Comparison of ENCODE assay signal across 8 cellular contexts in the genomic region with DNA sequence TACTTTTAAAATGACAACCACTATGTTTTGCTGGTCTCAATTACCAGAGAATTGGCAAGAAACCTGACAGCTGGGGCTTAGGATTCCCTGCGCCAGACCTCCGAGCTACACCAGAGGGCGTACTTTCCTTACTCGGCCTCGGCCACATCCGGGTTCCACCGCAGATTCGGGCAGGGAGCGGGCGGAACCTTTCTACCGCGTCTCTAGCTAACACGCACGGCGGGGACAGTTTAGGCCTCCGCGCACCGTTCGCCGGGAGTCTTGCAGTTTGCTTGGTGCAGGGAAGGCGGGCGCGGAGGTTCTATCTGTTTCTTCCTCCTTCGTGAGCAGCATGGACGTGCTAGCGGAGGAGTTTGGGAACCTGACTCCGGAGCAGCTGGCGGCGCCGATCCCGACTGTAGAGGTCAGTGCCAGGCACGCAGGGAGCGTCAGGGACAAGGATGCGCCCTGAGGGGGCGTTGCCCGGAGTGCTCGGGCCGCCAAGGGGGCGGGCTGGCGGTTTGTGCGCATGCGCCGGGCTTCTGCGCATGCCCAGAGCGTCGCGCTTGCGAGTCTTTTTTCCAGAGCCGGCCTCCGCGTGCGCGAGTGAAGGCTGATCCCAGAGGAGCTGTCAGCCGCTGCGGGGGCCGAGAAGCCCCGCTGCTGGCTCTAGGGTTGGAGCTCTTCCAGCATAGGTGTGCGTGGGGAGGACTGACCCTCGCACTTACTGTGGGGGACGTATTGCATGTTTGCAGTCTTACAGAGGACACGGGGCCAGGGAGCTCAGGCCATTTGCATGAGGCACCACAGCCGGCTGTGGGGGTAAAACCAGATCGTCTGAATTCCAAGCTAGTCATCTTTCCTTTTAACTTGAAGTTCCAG. TPM values are rescaled to one million over a fixed set of nuclear protein-coding genes. Genes with fewer than 3 reads are reported as not detected.
A peak's percentile ranks its signal among the peaks of the same experiment; 100 is the strongest.
DNase-seq lines count a peak whose midpoint lies in the region; FAIRE-seq and TF ChIP-seq lines count a peak whose summit lies in the region.

A gene (plus strand): TSS at position 200 of the 861 bp plus-strand sequence. CDS start 132 bp downstream, at position 332.

- peak within 1 kb of the TSS; percentile 52 to 97 (median 93); a peak in 6 of 7 replicates for H3K27ac Mint-ChIP-seq in H9
- peak within 1 kb of the TSS; percentile 78 for H3K27ac Mint-ChIP-seq in neural crest cell (ENCODE audit: unreplicated experiment)

- no peak within 1 kb of the TSS for H2BK20ac ChIP-seq in H9 (ENCODE audit: low read depth, low read length, poor library complexity, severe bottlenecking)

- no peak within 1 kb of the TSS for H3K56ac ChIP-seq in H9 (ENCODE audit: insufficient read length, low read depth, low read length)

- H2BK15ac ChIP-seq in H9 (ENCODE audit: low read depth, low read length) = no peak within 1 kb of the TSS

- no peak within 1 kb of the TSS for H3K23ac ChIP-seq in H9 (ENCODE audit: insufficient read length, low read depth, low read length)

- H3K36me3 Mint-ChIP-seq in H9 (ENCODE audit: insufficient read depth in 1 of 3, low read depth in 3 of 3) (no peaks in the 10 kb centered on the region), neural crest cell (ENCODE audit: low read depth) (no peaks in the 10 kb centered on the region)

- H3K27me3 ChIP-seq in H9 (ENCODE audit: insufficient read depth, low read length) (no peaks in the 10 kb centered on the region), stomach smooth muscle (ENCODE audit: control insufficient read depth in 1 of 2, insufficient read depth in 2 of 2, low read length in 2 of 2) (no peaks in the 10 kb centered on the region)

- peak within 1 kb of the TSS; percentile 61 for H3K9ac ChIP-seq in H9 (ENCODE audit: extremely low read depth, insufficient read length, low read length)
- peak within 1 kb of the TSS; percentile 77 to 90 for H3K9ac ChIP-seq in stomach smooth muscle (ENCODE audit: low read length in 2 of 2)

- H2AFZ ChIP-seq in H9 (ENCODE audit: low read length) = peak within 1 kb of the TSS; percentile 10

- peaks cover 9 to 11% of the 10 kb centered on the region in 2 experiments; a peak in 3 of 4 replicates for H3K4me1 Mint-ChIP-seq in H9
- H3K4me1 Mint-ChIP-seq in neural crest cell = peaks cover 15% of the 10 kb centered on the region

- H3K4ac ChIP-seq in H9 (ENCODE audit: low read depth, low read length) = no peak within 1 kb of the TSS

- H2BK120ac ChIP-seq in H9 (ENCODE audit: low read depth, low read length, poor library complexity, severe bottlenecking) = no peak within 1 kb of the TSS

- H3K79me1 ChIP-seq in H9 (ENCODE audit: insufficient read depth, low read depth, low read length, poor library complexity, severe bottlenecking) = no peaks in the 10 kb centered on the region

- no peak within 1 kb of the TSS for H4K5ac ChIP-seq in H9 (ENCODE audit: insufficient read length, low read depth, low read length)

- H4K20me1 ChIP-seq in H9 (ENCODE audit: control insufficient read depth, insufficient read depth, insufficient read length) = no peaks in the 10 kb centered on the region

- FAIRE-seq in G401.6 (lab: Jason Lieb, UNC) = peak; percentile 89

- peak within 1 kb of the TSS; percentile 94 for H3K4me3 Mint-ChIP-seq in H9
- peak within 1 kb of the TSS; percentile 88 for H3K4me3 Mint-ChIP-seq in neural crest cell

- peaks cover 2% of the 10 kb centered on the region for H3K23me2 ChIP-seq in H9 (ENCODE audit: insufficient read length, low read depth, low read length, poor library complexity, severe bottlenecking)

- peak within 1 kb of the TSS; percentile 74; the same call in 1 of the 2 replicates for H3K14ac ChIP-seq in H9 (ENCODE audit: insufficient read depth, low read length)

- H2AK5ac ChIP-seq in H9 (ENCODE audit: insufficient read length, low read length) = no peak within 1 kb of the TSS

- no CpG with 5 or more reads among the region's 63 CpGs for WGBS in H9 (ENCODE audit: extremely low coverage, insufficient read length, low lambda C conversion rate)

- DNase-seq in H9 (peak; percentile 96), M059J (ENCODE audit: low read depth) (peak; percentile 91), SHP77 (lab: John Stamatoyannopoulos, UW) (peak; percentile 86 to 91), activated gamma-delta T cell treated with Interleukin-2 at 50 U/mL for 16 hours (peak; percentile 95), fibroblast of villous mesenchyme (ENCODE audit: low read depth) (peak; percentile 96), neural crest cell (ENCODE audit: low read depth, low spot score) (peak; percentile 93)

- peak within 1 kb of the TSS; percentile 16 for H3K18ac ChIP-seq in H9 (ENCODE audit: insufficient read length, low read depth, low read length)

- TF ChIP-seq CTCF in H9 (conservative IDR thresholded peaks at IDR 0.05) = peak; percentile 91
- peak; percentile 90 for TF ChIP-seq CTCF in fibroblast of villous mesenchyme (IDR thresholded peaks at IDR 0.05; ENCODE audit: insufficient read depth, low read depth, low read length)
- peak; percentile 92 for TF ChIP-seq CTCF in neural crest cell (conservative IDR thresholded peaks at IDR 0.05)

- H3K79me2 ChIP-seq in H9 (ENCODE audit: insufficient read depth, low read length) = no peaks in the 10 kb centered on the region

- H3K27me3 Mint-ChIP-seq in H9 (ENCODE audit: low read depth) = no peaks in the 10 kb centered on the region; the same call in 1 of the 2 replicates
- no peaks in the 10 kb centered on the region for H3K27me3 Mint-ChIP-seq in neural crest cell (ENCODE audit: low read depth)

- no peaks in the 10 kb centered on the region for H3K4me1 ChIP-seq in H9 (ENCODE audit: insufficient read depth, low read length)
- peaks cover 6% of the 10 kb centered on the region for H3K4me1 ChIP-seq in stomach smooth muscle (ENCODE audit: control insufficient read depth, insufficient read depth, low read length)

- no peak within 1 kb of the TSS for H4K91ac ChIP-seq in H9 (ENCODE audit: insufficient read length, low read depth, low read length)

- no peak within 1 kb of the TSS for H2BK5ac ChIP-seq in H9 (ENCODE audit: insufficient read length, low read length)

- H2BK12ac ChIP-seq in H9 (ENCODE audit: insufficient read length, low read depth, low read length) = no peak within 1 kb of the TSS

- H3T11ph ChIP-seq in H9 (ENCODE audit: low read length) = no peak within 1 kb of the TSS

- no peaks in the 10 kb centered on the region for H3K9me3 Mint-ChIP-seq in H9
- H3K9me3 Mint-ChIP-seq in neural crest cell = no peaks in the 10 kb centered on the region

- H3K27ac ChIP-seq in H9 (ENCODE audit: insufficient read length, low read depth, low read length) (no peak within 1 kb of the TSS), stomach smooth muscle (ENCODE audit: low read length) (peak within 1 kb of the TSS; percentile 87)

- peak within 1 kb of the TSS; percentile 74 for H3K4me2 ChIP-seq in H9 (ENCODE audit: insufficient read depth, insufficient read length, low read length)

- H3K4me3 ChIP-seq in fibroblast of villous mesenchyme (ENCODE audit: low read depth, low read length) = peak within 1 kb of the TSS; percentile 80
- peak within 1 kb of the TSS; percentile 87 to 96 for H3K4me3 ChIP-seq in stomach smooth muscle (ENCODE audit: low read length in 2 of 2)

- H3K36me3 ChIP-seq in stomach smooth muscle (ENCODE audit: control insufficient read depth in 2 of 2, insufficient read depth in 2 of 2, low read length in 2 of 2) = no peaks in the 10 kb centered on the region

- H3K9me3 ChIP-seq in H9 (ENCODE audit: control insufficient read depth, low read depth, low read length) (no peaks in the 10 kb centered on the region), stomach smooth muscle (ENCODE audit: control insufficient read depth in 2 of 2, low read length in 2 of 2) (no peaks in the 10 kb centered on the region)

- H4K8ac ChIP-seq in H9 (replicated peaks; ENCODE audit: insufficient read length, low read depth, low read length) = no peak within 1 kb of the TSS

RNA-seq across cellular contexts. Expression of the gene that starts here (rescaled TPM):
- total RNA-seq in H9 (2021) = 12.8 and 13.4 TPM in 2 replicates
- 3.7 and 8.2 TPM in 2 replicates for total RNA-seq in M059J (2014; rRNA removed; shearing (Covaris generic))
- total RNA-seq in fibroblast of villous mesenchyme = 15.1 and 16.8 TPM in 2 replicates
- 14.6 and 15.2 TPM in 2 replicates for total RNA-seq in neural crest cell
